In the genomic region with DNA sequence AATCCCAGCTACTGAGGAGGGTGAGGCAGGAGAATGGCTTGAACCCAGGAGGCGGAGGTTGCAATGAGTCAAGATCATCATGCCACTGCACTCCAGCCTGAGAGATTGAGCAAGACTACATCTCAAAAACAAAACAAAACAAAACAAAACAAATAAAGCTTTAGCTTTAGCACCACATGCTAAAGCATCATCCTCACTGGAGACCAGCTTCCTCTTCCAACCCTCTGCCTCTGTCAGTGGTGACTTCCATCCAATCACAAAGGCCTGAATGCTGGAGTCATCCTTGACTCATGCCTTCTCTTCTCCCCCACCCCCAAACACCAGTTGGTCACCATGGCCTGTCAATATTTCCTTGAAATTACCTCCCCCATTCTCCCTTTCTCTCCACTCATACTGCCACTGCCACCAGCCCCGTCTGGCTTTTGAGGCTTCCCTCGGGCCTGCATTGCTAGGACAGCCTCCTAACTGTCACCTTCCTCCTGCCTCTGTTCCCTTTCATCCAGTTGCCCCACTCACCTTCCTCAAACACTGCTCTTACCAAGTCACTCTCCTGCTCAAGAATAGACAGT, we compare ENCODE assay signal across 12 cellular contexts. TPM values are rescaled to one million over a fixed set of nuclear protein-coding genes. Genes with fewer than 3 reads are reported as not detected.
DNase-seq lines count a peak whose midpoint lies in the region; ATAC-seq and TF ChIP-seq lines count a peak whose summit lies in the region.
"Had no signal": no experiment of that assay in that cellular context is flagged by ENCODE, and none has a peak within 500 bp of the region (broad histone marks: within the 10 kb centered on the region; RNA-seq: fewer than 3 reads in every experiment).

No MANE protein-coding gene starts in this region.

- H3K36me3 Mint-ChIP-seq in activated naive CD4-positive, alpha-beta T cell treated with anti-CD3 and anti-CD28 coated beads, Interleukin-2, amount 50 U/mL, for 24 hours = no peaks in the 10 kb centered on the region

- H3K4me3 ChIP-seq in fibroblast of the aortic adventitia (ENCODE audit: low read depth, low read length) (no peak overlapping the region), thyroid gland (replicated peaks in 1 of 3) (no peak overlapping the region), Karpas-422 (ENCODE audit: low read length) (no peak overlapping the region)

- H3K9ac ChIP-seq in Karpas-422 (ENCODE audit: low read length) = no peak overlapping the region

- H3K9me3 ChIP-seq in thyroid gland = no peaks in the 10 kb centered on the region
- no peaks in the 10 kb centered on the region for H3K9me3 ChIP-seq in Karpas-422 (ENCODE audit: low read length)

- TF ChIP-seq CTCF in fibroblast of the aortic adventitia (IDR thresholded peaks at IDR 0.05; ENCODE audit: insufficient read depth, low read length) (no peak), thyroid gland (IDR thresholded peaks at IDR 0.05) (no peak)

- no peaks in the 10 kb centered on the region for H3K79me2 ChIP-seq in Karpas-422 (ENCODE audit: low read length)

- H3K27me3 ChIP-seq in thyroid gland = no peaks in the 10 kb centered on the region
- no peaks in the 10 kb centered on the region for H3K27me3 ChIP-seq in Karpas-422 (ENCODE audit: low read length)

- no peaks in the 10 kb centered on the region for H3K27me3 Mint-ChIP-seq in activated naive CD4-positive, alpha-beta T cell treated with anti-CD3 and anti-CD28 coated beads, Interleukin-2, amount 50 U/mL, for 24 hours

- H3K9me3 Mint-ChIP-seq in activated naive CD4-positive, alpha-beta T cell treated with anti-CD3 and anti-CD28 coated beads, Interleukin-2, amount 50 U/mL, for 24 hours = no peaks in the 10 kb centered on the region

- no peak for ATAC-seq in GM19452 (IDR thresholded peaks at IDR 0.05; ENCODE audit: unreplicated experiment)

- no peak for DNase-seq in activated naive CD4-positive, alpha-beta T cell (lab: John Stamatoyannopoulos, UW)
- DNase-seq in SKM-1 (lab: John Stamatoyannopoulos, UW; ENCODE audit: unreplicated experiment) = peak; percentile 34
- DNase-seq in fibroblast of the aortic adventitia (ENCODE audit: low read depth) = peak; percentile 70
- DNase-seq in thyroid gland = no peak
- DNase-seq in NCI-H1694 treated with DMSO at 0.1 percent for 48 hours (lab: John Stamatoyannopoulos, UW) = no peak
- no peak for DNase-seq in Karpas-422
- DNase-seq: cortex of kidney, DMS79 treated with DMSO at 0.1 percent for 48 hours, RPMI8226 had no signal

- H2AFZ ChIP-seq in Karpas-422 (ENCODE audit: low read length) = no peak overlapping the region

- H4K20me1 ChIP-seq in Karpas-422 (ENCODE audit: insufficient read depth, low read depth, low read length) = peaks cover 6% of the 10 kb centered on the region

- TF ChIP-seq POLR2A in thyroid gland (IDR thresholded peaks at IDR 0.05) = no peak

- H3K4me2 ChIP-seq in Karpas-422 (ENCODE audit: low read depth, low read length, poor library complexity, severe bottlenecking) = no peak overlapping the region

- WGBS in thyroid gland, 2 donors = 88 to 93% methylated on average over 3 of the region's 3 CpGs

- H3K4me3 Mint-ChIP-seq in activated naive CD4-positive, alpha-beta T cell treated with anti-CD3 and anti-CD28 coated beads, Interleukin-2, amount 50 U/mL, for 24 hours = no peak overlapping the region

- H3K4me1 Mint-ChIP-seq in activated naive CD4-positive, alpha-beta T cell treated with anti-CD3 and anti-CD28 coated beads, Interleukin-2, amount 50 U/mL, for 24 hours = peaks cover 10% of the 10 kb centered on the region

- H3K4me1 ChIP-seq in thyroid gland (peaks cover 60 to 91% of the 10 kb centered on the region in 2 donors), Karpas-422 (ENCODE audit: low read length) (peaks cover 67% of the 10 kb centered on the region)

- peak overlapping the region; percentile 72 for H3K27ac Mint-ChIP-seq in activated naive CD4-positive, alpha-beta T cell treated with anti-CD3 and anti-CD28 coated beads, Interleukin-2, amount 50 U/mL, for 24 hours

- no peaks in the 10 kb centered on the region for H3K9me2 ChIP-seq in Karpas-422 (replicated peaks; ENCODE audit: insufficient read depth, low read length)

- intact Hi-C loops in thyroid gland (cut with DNase I) = no loop called here

- H3K36me3 ChIP-seq in thyroid gland = no peaks in the 10 kb centered on the region
- H3K36me3 ChIP-seq in Karpas-422 (ENCODE audit: insufficient read depth, low read length) = 0 out of 2 replicates have a peak, but pooled peaks cover 3% of the 10 kb centered on the region

- H3K27ac ChIP-seq in thyroid gland = peak overlapping the region; percentile 26 to 72 (median 49)
- H3K27ac ChIP-seq in Karpas-422 (ENCODE audit: low read length) = no peak overlapping the region

RNA-seq across cellular contexts. Expression of gene ZNF385A, which starts 1.4 kb away (rescaled TPM):
- total RNA-seq in fibroblast of the aortic adventitia (ENCODE audit: low replicate concordance) = 0.99 and 1.6 TPM in 2 replicates
- total RNA-seq in thyroid gland = 10 to 100 TPM; 24.2 to 38.9 (median 29.3) TPM
- total RNA-seq in Karpas-422 (2014; rRNA removed; shearing (Covaris generic); ENCODE audit: low replicate concordance) = 4.1 and 12.2 TPM in 2 replicates

RNA-seq across cellular contexts. Expression of gene GPR84, which starts 18.8 kb away (rescaled TPM):
- not detected in 2 replicates for total RNA-seq in fibroblast of the aortic adventitia (ENCODE audit: low replicate concordance)
- under 1 TPM in 2 of 4 donors, not detected in 2; 0.39 to 0.40 TPM for total RNA-seq in thyroid gland
- total RNA-seq in Karpas-422 (2014; rRNA removed; shearing (Covaris generic); ENCODE audit: low replicate concordance) = 0.29 TPM in 1 of 2 replicates, not detected in the other
- total RNA-seq: pulmonary artery endothelial cell had no signal

RNA-seq across cellular contexts. Expression of gene ITGA5, which starts 35.9 kb away (rescaled TPM):
- total RNA-seq in fibroblast of the aortic adventitia (ENCODE audit: low replicate concordance) = 51.1 and 239 TPM in 2 replicates
- total RNA-seq in thyroid gland = 10 to 100 TPM; 40.3 to 64.5 (median 51.6) TPM
- total RNA-seq in Karpas-422 (2014; rRNA removed; shearing (Covaris generic); ENCODE audit: low replicate concordance) = not detected in 2 replicates

RNA-seq across cellular contexts. Expression of gene COPZ1, which starts 58.2 kb away (rescaled TPM):
- total RNA-seq in fibroblast of the aortic adventitia (ENCODE audit: low replicate concordance) = 59.7 and 139 TPM in 2 replicates
- 100 to 1,000 TPM; 181 to 284 (median 236) TPM for total RNA-seq in thyroid gland
- 103 and 164 TPM in 2 replicates for total RNA-seq in Karpas-422 (2014; rRNA removed; shearing (Covaris generic); ENCODE audit: low replicate concordance)

Comparison
In these comparisons a context has a peak if more than half of its experiments do, and no peak if none do; other contexts are left out.
1. DNase-seq: peak in SKM-1 (single experiment) and fibroblast of the aortic adventitia (single experiment); none in activated naive CD4-positive, alpha-beta T cell (0 of 4), thyroid gland (0 of 2), NCI-H1694 treated with DMSO at 0.1 percent for 48 hours (single experiment) and Karpas-422 (single experiment).
2. RNA of gene ITGA5, which starts 35.9 kb away (total RNA-seq): 51.1 to 239 TPM in fibroblast of the aortic adventitia and 40.3 to 64.5 TPM in thyroid gland; not detected in Karpas-422; every median in the first group is over 10 times any median in the second.